In the genomic region with DNA sequence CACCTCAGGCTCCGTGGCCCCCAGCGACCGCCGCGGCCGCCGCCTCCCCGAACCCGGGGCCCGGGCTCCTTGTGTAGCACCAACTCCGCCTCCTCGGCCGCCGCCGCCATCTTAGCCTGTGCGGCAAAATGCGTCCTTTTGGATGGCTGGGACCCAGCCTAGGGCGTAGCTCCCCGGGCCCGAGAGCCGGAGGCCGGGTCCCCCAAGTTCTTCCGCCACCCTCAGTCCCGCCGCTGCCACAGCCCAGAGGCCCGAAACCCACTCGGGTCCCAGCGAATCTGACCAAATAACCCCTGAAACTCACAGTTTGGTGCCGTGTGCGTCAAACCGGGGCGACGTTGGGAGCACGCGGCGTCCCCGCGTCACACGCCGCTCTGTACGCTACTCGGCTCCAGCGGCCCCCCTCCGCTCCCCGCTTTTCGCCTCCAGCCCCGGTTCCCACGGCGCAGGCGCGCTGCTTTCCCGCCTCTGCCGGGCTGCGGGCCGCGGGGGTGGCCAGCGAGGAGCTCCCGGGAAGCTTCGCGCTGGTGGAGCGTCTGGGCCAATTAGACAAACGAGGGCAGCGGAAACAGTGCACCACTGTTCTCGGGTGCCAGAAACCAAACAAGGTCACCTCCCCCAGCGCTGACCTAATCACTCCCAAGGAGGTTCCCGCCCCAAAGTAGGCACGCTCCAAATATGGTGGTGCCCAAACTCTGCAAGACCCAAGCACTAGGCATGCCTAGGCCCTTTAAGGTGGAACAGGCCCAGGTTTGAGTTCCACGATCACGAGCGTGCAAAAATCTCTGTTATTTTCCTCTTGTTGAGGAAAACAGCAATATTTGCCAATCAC, we compare ENCODE assay signal across 8 cellular contexts. TPM values are rescaled to one million over a fixed set of nuclear protein-coding genes. Genes with fewer than 3 reads are reported as not detected.
DNase-seq lines count a peak whose midpoint lies in the region; ATAC-seq and TF ChIP-seq lines count a peak whose summit lies in the region.

A gene (minus strand): TSS at position 350 of the 832 bp plus-strand sequence. CDS start 39,682 bp downstream, outside the sequence.

- DNase-seq in NCI-H2029 (lab: John Stamatoyannopoulos, UW) (peak; percentile 99), T-helper 9 cell (peak; percentile 80), astrocyte of the cerebellum (ENCODE audit: low read depth) (peak; percentile 57), hepatocyte (ENCODE audit: low spot score) (peak; percentile 94), retina (peak; percentile 97), cortex of kidney (lab: John Stamatoyannopoulos, UW) (no peak)

- peak within 1 kb of the TSS; percentile 77 for H2AFZ ChIP-seq in hepatocyte

- H3K27me3 ChIP-seq in hepatocyte: no peaks in the 10 kb centered on the region

- 3% methylated on average over 44 of the region's 70 CpGs for WGBS in hepatocyte (ENCODE audit: low lambda C conversion rate, missing lambda C conversion rate)

- H3K79me2 ChIP-seq in hepatocyte: peaks cover 42% of the 10 kb centered on the region

- in situ Hi-C loops in astrocyte of the cerebellum (cut with HindIII; ENCODE audit: low sequenced_read_pairs): loop anchor here (5.0 kb wide), 1 partner anchor 90 kb away; no protein-coding TSS in a partner anchor

- peaks cover 33% of the 10 kb centered on the region for H4K20me1 ChIP-seq in hepatocyte (ENCODE audit: insufficient read depth, poor library complexity, severe bottlenecking)

- no peaks in the 10 kb centered on the region for H3K9me2 ChIP-seq in hepatocyte (replicated peaks; ENCODE audit: insufficient read depth)

- H3K36me3 ChIP-seq in hepatocyte (replicated peaks; ENCODE audit: insufficient read depth, low read depth): no peaks in the 10 kb centered on the region

- H3K27ac ChIP-seq in hepatocyte: peak within 1 kb of the TSS; percentile 100

- H3K4me1 ChIP-seq in hepatocyte (ENCODE audit: insufficient read depth): peaks cover 19% of the 10 kb centered on the region

- ATAC-seq in GM18511 (IDR thresholded peaks at IDR 0.05; ENCODE audit: unreplicated experiment) (peak; percentile 84), HG02981 (IDR thresholded peaks at IDR 0.05; ENCODE audit: unreplicated experiment) (peak; percentile 78)

- no peaks in the 10 kb centered on the region for H3K9me3 ChIP-seq in hepatocyte (ENCODE audit: low read depth)

- TF ChIP-seq CTCF in astrocyte of the cerebellum (IDR thresholded peaks at IDR 0.05; ENCODE audit: low read depth, low read length, missing control alignments) (no peak), hepatocyte (IDR thresholded peaks at IDR 0.05; ENCODE audit: poor library complexity) (no peak)

- H3K4me3 ChIP-seq in astrocyte of the cerebellum (ENCODE audit: low read depth, low read length) (peak within 1 kb of the TSS; percentile 63), hepatocyte (peak within 1 kb of the TSS; percentile 81)

- H3K4me2 ChIP-seq in hepatocyte: peak within 1 kb of the TSS; percentile 76

RNA-seq across cellular contexts. Expression of the gene that starts here (rescaled TPM):
- total RNA-seq in hepatocyte: 78.7 and 79.2 TPM in 2 replicates
- 39.8 and 42.0 TPM in 2 replicates for polyA plus RNA-seq in hepatocyte
